ENCODE assay signal across 1 cellular context in the genomic region with DNA sequence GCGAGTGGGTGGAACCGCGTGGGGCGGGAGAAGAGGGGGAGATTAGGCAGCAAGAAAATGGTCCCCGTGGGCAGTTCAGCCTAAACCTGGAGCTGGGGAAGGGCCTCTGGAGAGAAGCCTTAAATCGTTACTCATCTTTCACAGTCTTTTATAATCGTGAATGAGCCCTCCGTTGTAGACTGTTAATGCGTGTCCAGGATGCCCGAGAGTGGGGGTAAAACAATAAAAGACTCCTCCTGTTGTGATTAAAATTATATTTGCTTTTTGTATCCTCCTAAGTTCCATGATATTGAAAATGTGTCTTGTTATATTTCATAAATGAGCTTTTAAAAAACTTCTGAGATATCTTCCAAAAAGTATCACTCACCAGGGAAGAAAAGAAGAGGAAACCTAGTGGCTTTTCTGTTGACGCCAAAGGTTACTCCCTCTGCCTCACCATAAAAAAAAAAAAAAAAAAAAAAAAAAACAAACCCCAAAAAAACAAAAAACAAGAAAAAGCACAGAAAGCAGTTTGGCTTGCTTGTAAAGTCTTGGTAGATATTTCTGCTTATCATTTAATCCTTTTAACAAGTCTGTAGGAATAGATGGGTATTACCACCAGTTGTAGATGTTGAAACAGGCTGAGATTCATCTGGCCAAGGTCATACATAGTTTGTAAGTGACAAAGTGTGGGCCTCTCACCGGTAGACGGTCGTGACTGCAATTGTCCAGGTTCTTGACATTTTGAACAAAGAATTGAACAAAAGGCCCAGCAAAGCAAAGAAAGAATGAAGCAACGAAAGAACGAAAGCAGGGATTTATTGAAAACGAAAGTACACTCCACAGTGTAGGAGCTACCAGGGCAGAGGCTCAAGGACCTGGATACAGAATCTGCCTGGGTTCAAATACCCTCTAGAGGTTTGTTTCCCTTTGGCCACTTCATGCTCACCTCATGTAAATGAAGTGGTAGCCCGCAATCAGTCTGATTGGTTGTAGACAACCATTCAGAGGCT.
TF ChIP-seq lines count a peak whose summit lies in the region.

No MANE protein-coding gene starts in this region.

TF ChIP-seq in IMR-90, 13 proteins besides CTCF, POLR2A, EP300 and RAD21:
- TF ChIP-seq NFE2L2 (IDR thresholded peaks at IDR 0.05; ENCODE audit: low read depth, low read length) (no peak), RCOR1 (IDR thresholded peaks at IDR 0.05; ENCODE audit: insufficient replicate concordance, low read length) (no peak)
